Comparison of ENCODE assay signal across 1 cellular context in the genomic region with DNA sequence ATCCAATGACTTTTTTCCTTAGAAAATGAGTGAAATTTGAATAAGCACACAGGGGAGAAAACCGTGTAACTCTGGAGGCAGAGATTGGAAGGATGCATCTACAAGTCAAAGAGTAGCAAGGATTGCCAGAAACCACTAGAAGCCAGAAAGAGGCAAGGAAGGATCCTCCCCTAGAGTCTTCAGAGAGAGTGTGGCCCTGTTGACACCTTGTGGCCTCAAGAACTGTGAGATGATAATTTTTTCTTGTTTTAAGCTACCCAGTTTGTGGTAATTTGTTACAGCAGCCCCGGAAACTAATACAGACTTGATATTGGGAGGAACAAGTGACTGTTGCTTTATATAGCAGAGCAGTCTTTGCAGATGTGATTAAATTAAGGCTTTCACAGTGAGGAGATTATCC.
TF ChIP-seq lines count a peak whose summit lies in the region.

No MANE protein-coding gene starts in this region.

TF ChIP-seq in GM23338, 12 proteins besides CTCF, POLR2A, EP300 and RAD21:
- TF ChIP-seq, protein P1, sequence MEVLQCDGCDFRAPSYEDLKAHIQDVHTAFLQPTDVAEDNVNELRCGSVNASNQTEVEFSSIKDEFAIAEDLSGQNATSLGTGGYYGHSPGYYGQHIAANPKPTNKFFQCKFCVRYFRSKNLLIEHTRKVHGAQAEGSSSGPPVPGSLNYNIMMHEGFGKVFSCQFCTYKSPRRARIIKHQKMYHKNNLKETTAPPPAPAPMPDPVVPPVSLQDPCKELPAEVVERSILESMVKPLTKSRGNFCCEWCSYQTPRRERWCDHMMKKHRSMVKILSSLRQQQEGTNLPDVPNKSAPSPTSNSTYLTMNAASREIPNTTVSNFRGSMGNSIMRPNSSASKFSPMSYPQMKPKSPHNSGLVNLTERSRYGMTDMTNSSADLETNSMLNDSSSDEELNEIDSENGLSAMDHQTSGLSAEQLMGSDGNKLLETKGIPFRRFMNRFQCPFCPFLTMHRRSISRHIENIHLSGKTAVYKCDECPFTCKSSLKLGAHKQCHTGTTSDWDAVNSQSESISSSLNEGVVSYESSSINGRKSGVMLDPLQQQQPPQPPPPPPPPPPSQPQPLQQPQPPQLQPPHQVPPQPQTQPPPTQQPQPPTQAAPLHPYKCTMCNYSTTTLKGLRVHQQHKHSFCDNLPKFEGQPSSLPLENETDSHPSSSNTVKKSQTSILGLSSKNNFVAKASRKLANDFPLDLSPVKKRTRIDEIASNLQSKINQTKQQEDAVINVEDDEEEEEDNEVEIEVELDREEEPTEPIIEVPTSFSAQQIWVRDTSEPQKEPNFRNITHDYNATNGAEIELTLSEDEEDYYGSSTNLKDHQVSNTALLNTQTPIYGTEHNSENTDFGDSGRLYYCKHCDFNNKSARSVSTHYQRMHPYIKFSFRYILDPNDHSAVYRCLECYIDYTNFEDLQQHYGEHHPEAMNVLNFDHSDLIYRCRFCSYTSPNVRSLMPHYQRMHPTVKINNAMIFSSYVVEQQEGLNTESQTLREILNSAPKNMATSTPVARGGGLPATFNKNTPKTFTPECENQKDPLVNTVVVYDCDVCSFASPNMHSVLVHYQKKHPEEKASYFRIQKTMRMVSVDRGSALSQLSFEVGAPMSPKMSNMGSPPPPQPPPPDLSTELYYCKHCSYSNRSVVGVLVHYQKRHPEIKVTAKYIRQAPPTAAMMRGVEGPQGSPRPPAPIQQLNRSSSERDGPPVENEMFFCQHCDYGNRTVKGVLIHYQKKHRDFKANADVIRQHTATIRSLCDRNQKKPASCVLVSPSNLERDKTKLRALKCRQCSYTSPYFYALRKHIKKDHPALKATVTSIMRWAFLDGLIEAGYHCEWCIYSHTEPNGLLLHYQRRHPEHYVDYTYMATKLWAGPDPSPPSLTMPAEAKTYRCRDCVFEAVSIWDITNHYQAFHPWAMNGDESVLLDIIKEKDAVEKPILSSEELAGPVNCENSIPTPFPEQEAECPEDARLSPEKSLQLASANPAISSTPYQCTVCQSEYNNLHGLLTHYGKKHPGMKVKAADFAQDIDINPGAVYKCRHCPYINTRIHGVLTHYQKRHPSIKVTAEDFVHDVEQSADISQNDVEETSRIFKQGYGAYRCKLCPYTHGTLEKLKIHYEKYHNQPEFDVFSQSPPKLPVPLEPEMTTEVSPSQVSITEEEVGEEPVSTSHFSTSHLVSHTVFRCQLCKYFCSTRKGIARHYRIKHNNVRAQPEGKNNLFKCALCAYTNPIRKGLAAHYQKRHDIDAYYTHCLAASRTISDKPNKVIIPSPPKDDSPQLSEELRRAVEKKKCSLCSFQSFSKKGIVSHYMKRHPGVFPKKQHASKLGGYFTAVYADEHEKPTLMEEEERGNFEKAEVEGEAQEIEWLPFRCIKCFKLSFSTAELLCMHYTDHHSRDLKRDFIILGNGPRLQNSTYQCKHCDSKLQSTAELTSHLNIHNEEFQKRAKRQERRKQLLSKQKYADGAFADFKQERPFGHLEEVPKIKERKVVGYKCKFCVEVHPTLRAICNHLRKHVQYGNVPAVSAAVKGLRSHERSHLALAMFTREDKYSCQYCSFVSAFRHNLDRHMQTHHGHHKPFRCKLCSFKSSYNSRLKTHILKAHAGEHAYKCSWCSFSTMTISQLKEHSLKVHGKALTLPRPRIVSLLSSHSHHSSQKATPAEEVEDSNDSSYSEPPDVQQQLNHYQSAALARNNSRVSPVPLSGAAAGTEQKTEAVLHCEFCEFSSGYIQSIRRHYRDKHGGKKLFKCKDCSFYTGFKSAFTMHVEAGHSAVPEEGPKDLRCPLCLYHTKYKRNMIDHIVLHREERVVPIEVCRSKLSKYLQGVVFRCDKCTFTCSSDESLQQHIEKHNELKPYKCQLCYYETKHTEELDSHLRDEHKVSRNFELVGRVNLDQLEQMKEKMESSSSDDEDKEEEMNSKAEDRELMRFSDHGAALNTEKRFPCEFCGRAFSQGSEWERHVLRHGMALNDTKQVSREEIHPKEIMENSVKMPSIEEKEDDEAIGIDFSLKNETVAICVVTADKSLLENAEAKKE (CRISPR knock-in tag; IDR thresholded peaks at IDR 0.05) = no peak
- no peak for TF ChIP-seq EZH2 (IDR thresholded peaks at IDR 0.05; ENCODE audit: low read depth, unreplicated experiment)
- no peak for TF ChIP-seq JUNB (IDR thresholded peaks at IDR 0.05; ENCODE audit: unreplicated experiment)
- no peak for TF ChIP-seq EZH2phosphoT487 (IDR thresholded peaks at IDR 0.05; ENCODE audit: unreplicated experiment)
- TF ChIP-seq, protein P2, sequence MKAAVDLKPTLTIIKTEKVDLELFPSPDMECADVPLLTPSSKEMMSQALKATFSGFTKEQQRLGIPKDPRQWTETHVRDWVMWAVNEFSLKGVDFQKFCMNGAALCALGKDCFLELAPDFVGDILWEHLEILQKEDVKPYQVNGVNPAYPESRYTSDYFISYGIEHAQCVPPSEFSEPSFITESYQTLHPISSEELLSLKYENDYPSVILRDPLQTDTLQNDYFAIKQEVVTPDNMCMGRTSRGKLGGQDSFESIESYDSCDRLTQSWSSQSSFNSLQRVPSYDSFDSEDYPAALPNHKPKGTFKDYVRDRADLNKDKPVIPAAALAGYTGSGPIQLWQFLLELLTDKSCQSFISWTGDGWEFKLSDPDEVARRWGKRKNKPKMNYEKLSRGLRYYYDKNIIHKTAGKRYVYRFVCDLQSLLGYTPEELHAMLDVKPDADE (IDR thresholded peaks at IDR 0.05) = no peak
- TF ChIP-seq, protein P3, sequence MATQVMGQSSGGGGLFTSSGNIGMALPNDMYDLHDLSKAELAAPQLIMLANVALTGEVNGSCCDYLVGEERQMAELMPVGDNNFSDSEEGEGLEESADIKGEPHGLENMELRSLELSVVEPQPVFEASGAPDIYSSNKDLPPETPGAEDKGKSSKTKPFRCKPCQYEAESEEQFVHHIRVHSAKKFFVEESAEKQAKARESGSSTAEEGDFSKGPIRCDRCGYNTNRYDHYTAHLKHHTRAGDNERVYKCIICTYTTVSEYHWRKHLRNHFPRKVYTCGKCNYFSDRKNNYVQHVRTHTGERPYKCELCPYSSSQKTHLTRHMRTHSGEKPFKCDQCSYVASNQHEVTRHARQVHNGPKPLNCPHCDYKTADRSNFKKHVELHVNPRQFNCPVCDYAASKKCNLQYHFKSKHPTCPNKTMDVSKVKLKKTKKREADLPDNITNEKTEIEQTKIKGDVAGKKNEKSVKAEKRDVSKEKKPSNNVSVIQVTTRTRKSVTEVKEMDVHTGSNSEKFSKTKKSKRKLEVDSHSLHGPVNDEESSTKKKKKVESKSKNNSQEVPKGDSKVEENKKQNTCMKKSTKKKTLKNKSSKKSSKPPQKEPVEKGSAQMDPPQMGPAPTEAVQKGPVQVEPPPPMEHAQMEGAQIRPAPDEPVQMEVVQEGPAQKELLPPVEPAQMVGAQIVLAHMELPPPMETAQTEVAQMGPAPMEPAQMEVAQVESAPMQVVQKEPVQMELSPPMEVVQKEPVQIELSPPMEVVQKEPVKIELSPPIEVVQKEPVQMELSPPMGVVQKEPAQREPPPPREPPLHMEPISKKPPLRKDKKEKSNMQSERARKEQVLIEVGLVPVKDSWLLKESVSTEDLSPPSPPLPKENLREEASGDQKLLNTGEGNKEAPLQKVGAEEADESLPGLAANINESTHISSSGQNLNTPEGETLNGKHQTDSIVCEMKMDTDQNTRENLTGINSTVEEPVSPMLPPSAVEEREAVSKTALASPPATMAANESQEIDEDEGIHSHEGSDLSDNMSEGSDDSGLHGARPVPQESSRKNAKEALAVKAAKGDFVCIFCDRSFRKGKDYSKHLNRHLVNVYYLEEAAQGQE (IDR thresholded peaks at IDR 0.05; ENCODE audit: unreplicated experiment) = no peak
